23 cellular contexts compared by ENCODE assay signal in the genomic region with DNA sequence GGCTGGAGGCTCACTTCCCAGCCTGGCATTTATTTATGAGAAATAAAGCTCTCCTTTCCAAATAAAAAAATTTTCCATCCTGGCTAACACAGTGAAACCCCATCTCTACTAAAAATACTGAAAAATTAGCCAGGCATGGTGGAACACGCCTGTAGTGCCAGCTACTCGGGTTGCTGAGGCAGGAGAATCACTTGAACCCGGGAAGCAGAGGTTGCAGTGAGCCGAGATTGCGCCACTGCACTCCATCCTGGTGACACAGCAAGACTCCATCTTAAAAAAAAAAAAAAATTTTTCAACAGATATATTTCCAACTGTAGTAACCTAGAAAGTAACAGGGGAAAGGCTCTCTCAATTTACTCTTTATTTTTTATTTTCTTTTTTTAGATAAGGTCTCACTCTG. TPM values are rescaled to one million over a fixed set of nuclear protein-coding genes. Genes with fewer than 3 reads are reported as not detected.
DNase-seq lines count a peak whose midpoint lies in the region; ATAC-seq and TF ChIP-seq lines count a peak whose summit lies in the region.
"Had no signal": no experiment of that assay in that cellular context is flagged by ENCODE, and none has a peak within 500 bp of the region (broad histone marks: within the 10 kb centered on the region; RNA-seq: fewer than 3 reads in every experiment).

No MANE protein-coding gene starts in this region.

- H3K4me1 ChIP-seq in breast epithelium = peaks cover 0 to 15% of the 10 kb centered on the region in 2 donors
- H3K4me1 ChIP-seq in mammary epithelial cell (ENCODE audit: insufficient read depth, low read length) = peaks cover 45% of the 10 kb centered on the region
- peaks cover 40 to 46% of the 10 kb centered on the region in 2 donors for H3K4me1 ChIP-seq in naive thymus-derived CD4-positive, alpha-beta T cell (ENCODE audit: control insufficient read depth in 2 of 2, insufficient read depth in 2 of 2, low read length in 2 of 2)
- peaks cover 56% of the 10 kb centered on the region for H3K4me1 ChIP-seq in vagina
- H3K4me1 ChIP-seq in ovary (ENCODE audit: insufficient read depth) = peaks cover 5% of the 10 kb centered on the region
- H3K4me1 ChIP-seq: uterus had no signal

- no peak overlapping the region for H3K4me3 Mint-ChIP-seq in MCF 10A (ENCODE audit: unreplicated experiment)
- H3K4me3 Mint-ChIP-seq in naive thymus-derived CD4-positive, alpha-beta T cell = peak overlapping the region in 1 of 10 donors; percentile 40
- H3K4me3 Mint-ChIP-seq: CD8-positive, alpha-beta memory T cell; H9 had no signal

- POLR2A ChIA-PET in MCF 10A (lab: Yijun Ruan, JAX) = interaction anchor here (0.7 to 14.0 kb wide), 5 partner anchors 10 to 217 kb away, joined by 3 to 319 read pairs (median 13); a partner anchor contains a TSS
- POLR2A ChIA-PET in naive thymus-derived CD4-positive, alpha-beta T cell (lab: Charles Lee) = interaction anchor here (1.2 to 29.1 kb wide), 6 partner anchors 6 to 166 kb away, joined by 3 to 1973 read pairs (median 450); a partner anchor contains a TSS

- no peaks in the 10 kb centered on the region for H3K27me3 ChIP-seq in breast epithelium
- no peaks in the 10 kb centered on the region for H3K27me3 ChIP-seq in mammary epithelial cell (ENCODE audit: insufficient read depth, low read length)
- no peaks in the 10 kb centered on the region for H3K27me3 ChIP-seq in naive thymus-derived CD4-positive, alpha-beta T cell (ENCODE audit: control insufficient read depth in 2 of 2, insufficient read depth in 2 of 2, low read length in 2 of 2)
- H3K27me3 ChIP-seq in vagina = no peaks in the 10 kb centered on the region
- H3K27me3 ChIP-seq in ovary = no peaks in the 10 kb centered on the region
- H3K27me3 ChIP-seq: stomach, uterus had no signal

- H3K4me1 Mint-ChIP-seq in MCF 10A (ENCODE audit: insufficient read depth, unreplicated experiment) = peaks cover 33% of the 10 kb centered on the region
- peaks cover 36 to 79% (median 64%) of the 10 kb centered on the region in 7 donors for H3K4me1 Mint-ChIP-seq in naive thymus-derived CD4-positive, alpha-beta T cell

- no peak for TF ChIP-seq CTCF in MCF 10A (IDR thresholded peaks at IDR 0.05; ENCODE audit: unreplicated experiment)
- TF ChIP-seq CTCF in breast epithelium (IDR thresholded peaks at IDR 0.05) = no peak
- TF ChIP-seq CTCF in mammary epithelial cell (conservative IDR thresholded peaks at IDR 0.05 in 1 of 2, IDR thresholded peaks at IDR 0.05 in 1 of 2; ENCODE audit: extremely low read depth in 1 of 2, insufficient read depth in 1 of 2, low read depth in 1 of 2, low read length in 2 of 2) = no peak
- no peak for TF ChIP-seq CTCF in vagina (IDR thresholded peaks at IDR 0.05)
- TF ChIP-seq CTCF in ovary (IDR thresholded peaks at IDR 0.05) = no peak

- no peak for DNase-seq in MCF 10A (ENCODE audit: unreplicated experiment)
- no peak for DNase-seq in breast epithelium (ENCODE audit: low spot score in 2 of 2)
- DNase-seq in mammary epithelial cell = no peak
- DNase-seq in naive thymus-derived CD4-positive, alpha-beta T cell = no peak
- no peak for DNase-seq in vagina (ENCODE audit: extremely low spot score in 2 of 2)
- DNase-seq in foreskin melanocyte = no peak
- DNase-seq in ovary = no peak
- DNase-seq: activated naive CD4-positive, alpha-beta T cell; CD8-positive, alpha-beta memory T cell; DND-41; H9; KBM-7; left colon; midbrain; NCI-H1048; NCI-H2107; NCI-H524; occipital lobe; right cardiac atrium; stomach; uterus; WERI-Rb-1 had no signal

- no peak for TF ChIP-seq EP300 in ovary (IDR thresholded peaks at IDR 0.05)

- no peaks in the 10 kb centered on the region for H3K9me3 Mint-ChIP-seq in MCF 10A (ENCODE audit: unreplicated experiment)
- H3K9me3 Mint-ChIP-seq in naive thymus-derived CD4-positive, alpha-beta T cell = no peaks in the 10 kb centered on the region
- H3K9me3 Mint-ChIP-seq: CD8-positive, alpha-beta memory T cell; H9 had no signal

- H3K9ac ChIP-seq in mammary epithelial cell (ENCODE audit: insufficient read depth, low read length) = no peak overlapping the region

- no peaks in the 10 kb centered on the region for H3K27me3 Mint-ChIP-seq in MCF 10A (ENCODE audit: insufficient read depth, unreplicated experiment)
- no peaks in the 10 kb centered on the region for H3K27me3 Mint-ChIP-seq in naive thymus-derived CD4-positive, alpha-beta T cell
- H3K27me3 Mint-ChIP-seq: CD8-positive, alpha-beta memory T cell had no signal

- in situ Hi-C loops in mammary epithelial cell (cut with MboI; ENCODE audit: low sequenced_read_pairs in 2 of 2) = no loop called here

- H3K36me3 Mint-ChIP-seq in MCF 10A (ENCODE audit: insufficient read depth, unreplicated experiment) = peaks cover 40% of the 10 kb centered on the region
- H3K36me3 Mint-ChIP-seq in naive thymus-derived CD4-positive, alpha-beta T cell = peaks cover 10 to 53% (median 48%) of the 10 kb centered on the region in 5 donors

- CTCF ChIA-PET in MCF 10A (lab: Yijun Ruan, JAX) (interaction anchor here (0.6 to 3.0 kb wide), 3 partner anchors 10 to 222 kb away, joined by 3 to 27 read pairs (median 4); no protein-coding TSS in a partner anchor), mammary epithelial cell (lab: Charles Lee; ENCODE audit: low non-redundant PET) (no interaction called here)
- CTCF ChIA-PET in naive thymus-derived CD4-positive, alpha-beta T cell (lab: Charles Lee) = no interaction called here

- peak overlapping the region; percentile 82 for H3K27ac Mint-ChIP-seq in MCF 10A (ENCODE audit: low read depth, unreplicated experiment)
- peak overlapping the region in 6 of 9 donors; percentile 30 to 86 (median 72) for H3K27ac Mint-ChIP-seq in naive thymus-derived CD4-positive, alpha-beta T cell

- H2AFZ ChIP-seq in mammary epithelial cell (ENCODE audit: low read depth, low read length) = peak overlapping the region; percentile 51

- BruUV-seq in MCF 10A (replicated peaks; lab: Mats Ljungman, UMichigan) = no TSS peak
- no TSS peak for BruUV-seq in mammary epithelial cell (replicated peaks; lab: Mats Ljungman, UMichigan)

- no peaks in the 10 kb centered on the region for H4K20me1 ChIP-seq in mammary epithelial cell (ENCODE audit: insufficient read depth, low read length)

- TF ChIP-seq POLR2A in breast epithelium (IDR thresholded peaks at IDR 0.05) = no peak
- no peak for TF ChIP-seq POLR2A in vagina (IDR thresholded peaks at IDR 0.05)
- no peak for TF ChIP-seq POLR2A in ovary (IDR thresholded peaks at IDR 0.05)

- no peaks in the 10 kb centered on the region for H3K36me3 ChIP-seq in breast epithelium
- H3K36me3 ChIP-seq in mammary epithelial cell (ENCODE audit: insufficient read depth, low read length) = no peaks in the 10 kb centered on the region
- peaks cover 0 to 38% (median 0%) of the 10 kb centered on the region in 3 experiments for H3K36me3 ChIP-seq in naive thymus-derived CD4-positive, alpha-beta T cell (ENCODE audit: control insufficient read depth in 2 of 3, insufficient read depth in 3 of 3, low read length in 3 of 3)
- H3K36me3 ChIP-seq in vagina = peaks cover 5 to 51% of the 10 kb centered on the region in 2 donors
- H3K36me3 ChIP-seq in ovary = no peaks in the 10 kb centered on the region
- H3K36me3 ChIP-seq: uterus had no signal

- H3K27ac ChIP-seq in breast epithelium (no peak overlapping the region), mammary epithelial cell (ENCODE audit: insufficient read depth, low read depth, low read length) (peak overlapping the region; percentile 43), vagina (peak overlapping the region; percentile 66), ovary (no peak overlapping the region)
- H3K27ac ChIP-seq in naive thymus-derived CD4-positive, alpha-beta T cell (ENCODE audit: low read depth, low read length) = no peak overlapping the region
- H3K27ac ChIP-seq: uterus, WERI-Rb-1 had no signal

- dilution Hi-C loops in mammary epithelial cell (cut with HindIII; ENCODE audit: low sequenced_read_pairs) = no loop called here

- 85% methylated on average over 5 of the region's 5 CpGs for whole genome bisulfite sequencing in mammary epithelial cell (ENCODE audit: low coverage, missing lambda C conversion rate)
- 92 to 95% (median 95%) methylated on average over 5 of the region's 5 CpGs for WGBS in ovary, 3 donors

- peak overlapping the region; percentile 20 for H3K4me2 ChIP-seq in mammary epithelial cell (ENCODE audit: insufficient read depth, low read depth, low read length)

- H3K79me2 ChIP-seq in mammary epithelial cell (ENCODE audit: insufficient read depth, low read length) = no peaks in the 10 kb centered on the region

- no peaks in the 10 kb centered on the region for H3K9me3 ChIP-seq in breast epithelium
- H3K9me3 ChIP-seq in mammary epithelial cell (replicated peaks; ENCODE audit: insufficient read depth, low read length) = no peaks in the 10 kb centered on the region
- no peaks in the 10 kb centered on the region for H3K9me3 ChIP-seq in naive thymus-derived CD4-positive, alpha-beta T cell (ENCODE audit: control insufficient read depth in 2 of 3, low read length in 3 of 3)
- H3K9me3 ChIP-seq in vagina = no peaks in the 10 kb centered on the region
- no peaks in the 10 kb centered on the region for H3K9me3 ChIP-seq in ovary
- H3K9me3 ChIP-seq: stomach, uterus had no signal

- H3K4me3 ChIP-seq in breast epithelium (no peak overlapping the region), mammary epithelial cell (replicated peaks in 1 of 3; ENCODE audit: insufficient read depth in 1 of 3, low read depth in 2 of 3, low read length in 3 of 3) (no peak overlapping the region), vagina (no peak overlapping the region), ovary (no peak overlapping the region)
- no peak overlapping the region for H3K4me3 ChIP-seq in naive thymus-derived CD4-positive, alpha-beta T cell (ENCODE audit: low read length)
- H3K4me3 ChIP-seq: stomach, uterus had no signal

- intact Hi-C loops in MCF 10A (cut with micrococcal nuclease) = no loop called here
- intact Hi-C loops in breast epithelium (cut with DNase I; ENCODE audit: low total_unique reads) = no loop called here
- intact Hi-C loops in mammary epithelial cell (cut with micrococcal nuclease) = loop anchor here (10.0 kb wide), 1 partner anchor 224 kb away; a partner anchor contains a TSS
- intact Hi-C loops in naive thymus-derived CD4-positive, alpha-beta T cell (cut with micrococcal nuclease) = loop anchor here in 1 of 2 donors (10.0 kb wide), 1 partner anchor 436 kb away; a partner anchor contains a TSS
- intact Hi-C loops in vagina (cut with DNase I) = no loop called here
- intact Hi-C loops in ovary (cut with DNase I) = loop anchor here in 3 of 4 donors (5.0 to 10.0 kb wide), 3 partner anchors 164 to 214 kb away; a partner anchor contains a TSS

- ATAC-seq in naive thymus-derived CD4-positive, alpha-beta T cell = no peak
- ATAC-seq in GM19351 (IDR thresholded peaks at IDR 0.05; ENCODE audit: unreplicated experiment) = no peak
- ATAC-seq: right cardiac atrium had no signal

RNA-seq across cellular contexts. Expression of a gene that starts 6.1 kb away (rescaled TPM):
- total RNA-seq in MCF 10A (2022) (259 and 277 TPM in 2 replicates), breast epithelium (100 to 1,000 TPM; 121 to 210 (median 145) TPM), mammary epithelial cell (100 to 1,000 TPM in 1 of 2 donors, 10 to 100 TPM in 1; 47.2 to 258 TPM), vagina (210 TPM), ovary (100 to 1,000 TPM in 6 of 7 donors, 10 to 100 TPM in 1; 77.1 to 302 (median 267) TPM)
- polyA plus RNA-seq in mammary epithelial cell (128 TPM), ovary (100 to 1,000 TPM; 207 to 272 TPM)
- polyA minus RNA-seq in mammary epithelial cell = 119 TPM
- total RNA-seq in naive thymus-derived CD4-positive, alpha-beta T cell = 100 to 1,000 TPM; 257 to 487 (median 368) TPM
- polyA plus RNA-seq in naive thymus-derived CD4-positive, alpha-beta T cell = 100 to 1,000 TPM; 178 to 198 TPM

Comparison
In these comparisons a context has a peak if more than half of its experiments do, and no peak if none do; other contexts are left out.
1. H3K27ac ChIP-seq: peak in mammary epithelial cell (single experiment) and vagina (single experiment); none in breast epithelium (0 of 2), naive thymus-derived CD4-positive, alpha-beta T cell (single experiment) and ovary (0 of 2).
2. intact Hi-C loops: an anchor here in mammary epithelial cell (10.0 kb wide) and ovary (5.0 to 10.0 kb wide); none called in MCF 10A, breast epithelium and vagina.